Comparison of ENCODE assay signal across 8 cellular contexts in genomic region chr7:2232766-2233520, GRCh38. TPM values are rescaled to one million over a fixed set of nuclear protein-coding genes. Genes with fewer than 3 reads are reported as not detected.
A peak's percentile ranks its signal among the peaks of the same experiment; 100 is the strongest.
DNase-seq lines count a peak whose midpoint lies in the region; ATAC-seq and TF ChIP-seq lines count a peak whose summit lies in the region.

MAD1L1 (minus strand) TSS chr7:2232945; CDS start chr7:2230133, 2,812 bp downstream.

- H3K27me3 ChIP-seq in mammary epithelial cell (ENCODE audit: insufficient read depth, low read length) = no peaks in the 10 kb centered on the region
- no peaks in the 10 kb centered on the region for H3K27me3 ChIP-seq in smooth muscle cell (ENCODE audit: low read depth)

- H3K36me3 ChIP-seq in mammary epithelial cell (ENCODE audit: insufficient read depth, low read length) (peaks cover 16% of the 10 kb centered on the region), smooth muscle cell (ENCODE audit: low read depth) (no peaks in the 10 kb centered on the region)

- 3% methylated on average over 22 of the region's 63 CpGs for WGBS in mammary epithelial cell (ENCODE audit: low coverage, missing lambda C conversion rate)
- WGBS in smooth muscle cell (ENCODE audit: low lambda C conversion rate) = 1% methylated on average over 46 of the region's 63 CpGs

- intact Hi-C loops in mammary epithelial cell (cut with micrococcal nuclease) = no loop called here

- dilution Hi-C loops in mammary epithelial cell (cut with HindIII; ENCODE audit: low sequenced_read_pairs) = no loop called here

- H3K4me1 ChIP-seq in mammary epithelial cell (ENCODE audit: insufficient read depth, low read length) (peaks cover 20% of the 10 kb centered on the region), smooth muscle cell (ENCODE audit: low read depth) (peaks cover 6% of the 10 kb centered on the region)

- peak; percentile 88 for TF ChIP-seq POLR2A in GM18526 (IDR thresholded peaks at IDR 0.05; ENCODE audit: extremely low read depth, insufficient read length)

- peak within 1 kb of the TSS; percentile 38 for H3K27ac ChIP-seq in mammary epithelial cell (ENCODE audit: insufficient read depth, low read depth, low read length)
- no peak within 1 kb of the TSS for H3K27ac ChIP-seq in smooth muscle cell (ENCODE audit: low read depth)

- H3K79me2 ChIP-seq in mammary epithelial cell (ENCODE audit: insufficient read depth, low read length) = peaks cover 54% of the 10 kb centered on the region
- H3K79me2 ChIP-seq in smooth muscle cell (ENCODE audit: low read depth) = peaks cover 41% of the 10 kb centered on the region

- peaks cover 10% of the 10 kb centered on the region for H3F3A ChIP-seq in smooth muscle cell (ENCODE audit: low read depth)

- CTCF ChIA-PET in mammary epithelial cell (lab: Charles Lee; ENCODE audit: low non-redundant PET) = no interaction called here

- H3K4me3 ChIP-seq in WI38 (ENCODE audit: low read depth, low read length) (peak within 1 kb of the TSS; percentile 85), mammary epithelial cell (replicated peaks in 1 of 3; ENCODE audit: insufficient read depth in 1 of 3, low read depth in 2 of 3, low read length in 3 of 3) (peak within 1 kb of the TSS; percentile 56 to 94 (median 84)), smooth muscle cell (peak within 1 kb of the TSS; percentile 88)

- in situ Hi-C loops in mammary epithelial cell (cut with MboI; ENCODE audit: low sequenced_read_pairs in 2 of 2) = no loop called here

- H3K9me3 ChIP-seq in mammary epithelial cell (replicated peaks; ENCODE audit: insufficient read depth, low read length) (no peaks in the 10 kb centered on the region), smooth muscle cell (replicated peaks; ENCODE audit: low read depth) (no peaks in the 10 kb centered on the region)

- ATAC-seq in HG03097 (IDR thresholded peaks at IDR 0.05; ENCODE audit: low FRiP score, unreplicated experiment) = peak; percentile 56

- DNase-seq in 8988T (peak; percentile 81), NCI-H2196 treated with DMSO at 0.1 percent for 48 hours (lab: John Stamatoyannopoulos, UW; ENCODE audit: unreplicated experiment) (peak; percentile 61), mammary epithelial cell (peak; percentile 86), iPS-NIHi7 (ENCODE audit: extremely low spot score) (peak; percentile 95), smooth muscle cell (lab: John Stamatoyannopoulos, UW; ENCODE audit: unreplicated experiment) (peak; percentile 72)

- peak within 1 kb of the TSS; percentile 56 for H3K9ac ChIP-seq in mammary epithelial cell (ENCODE audit: insufficient read depth, low read length)
- H3K9ac ChIP-seq in smooth muscle cell (ENCODE audit: low read depth) = peak within 1 kb of the TSS; percentile 93

- H3K4me2 ChIP-seq in mammary epithelial cell (ENCODE audit: insufficient read depth, low read depth, low read length) (peak within 1 kb of the TSS; percentile 93), smooth muscle cell (peak within 1 kb of the TSS; percentile 87)

- no TSS peak for BruUV-seq in mammary epithelial cell (replicated peaks; lab: Mats Ljungman, UMichigan)

- H4K20me1 ChIP-seq in mammary epithelial cell (ENCODE audit: insufficient read depth, low read length) (no peaks in the 10 kb centered on the region), smooth muscle cell (ENCODE audit: low read depth) (peaks cover 7% of the 10 kb centered on the region)

- no peak for TF ChIP-seq CTCF in WI38 (IDR thresholded peaks at IDR 0.05; ENCODE audit: low read depth, low read length)
- TF ChIP-seq CTCF in mammary epithelial cell (conservative IDR thresholded peaks at IDR 0.05 in 1 of 2, IDR thresholded peaks at IDR 0.05 in 1 of 2; ENCODE audit: extremely low read depth in 1 of 2, insufficient read depth in 1 of 2, low read depth in 1 of 2, low read length in 2 of 2) = no peak
- TF ChIP-seq CTCF in smooth muscle cell (IDR thresholded peaks at IDR 0.05; ENCODE audit: borderline replicate concordance, insufficient read depth, poor library complexity, severe bottlenecking) = no peak

- H2AFZ ChIP-seq in mammary epithelial cell (ENCODE audit: low read depth, low read length) (peak within 1 kb of the TSS; percentile 91), smooth muscle cell (ENCODE audit: low read depth) (peak within 1 kb of the TSS; percentile 67)

RNA-seq across cellular contexts. Expression of gene MAD1L1, which starts in this region (rescaled TPM):
- 10 to 100 TPM; 20.7 to 35.4 TPM for total RNA-seq in mammary epithelial cell
- polyA plus RNA-seq in mammary epithelial cell = 17.7 TPM
- polyA minus RNA-seq in mammary epithelial cell = 32.0 TPM
- total RNA-seq in smooth muscle cell = 25.0 and 60.7 TPM in 2 replicates
- 33.4 and 38.4 TPM in 2 replicates for polyA plus RNA-seq in smooth muscle cell
